Comparison of ENCODE assay signal across 16 cellular contexts in genomic region chr9:93307468-93308157, GRCh38.
"Had no signal": no experiment of that assay in that cellular context is flagged by ENCODE, and none has a peak within 500 bp of the region (broad histone marks: within the 10 kb centered on the region; RNA-seq: fewer than 3 reads in every experiment).

No MANE protein-coding gene starts in this region.

- H3K4me3 ChIP-seq: ascending aorta, left lung, mucosa of descending colon, skin epidermis, upper lobe of left lung had no signal

- H3K4me1 Mint-ChIP-seq: activated naive CD8-positive, alpha-beta T cell treated with anti-CD3 and anti-CD28 coated beads, Interleukin-2, amount 50 U/mL, for 24 hours had no signal

- H3K36me3 Mint-ChIP-seq: naive thymus-derived CD4-positive, alpha-beta T cell had no signal

- H3K27ac ChIP-seq: ascending aorta, left lung, neutrophil, skin epidermis, upper lobe of left lung, VCaP had no signal

- H3K27me3 ChIP-seq: ascending aorta, left lung, upper lobe of left lung had no signal

- ATAC-seq: activated CD8-positive, alpha-beta T cell treated with anti-CD3 and anti-CD28 coated beads for 36 hours; activated naive CD8-positive, alpha-beta T cell treated with anti-CD3 and anti-CD28 coated beads, Interleukin-2, amount 50 U/mL, for 24 hours; activated T-cell treated with anti-CD3 and anti-CD28 coated beads, Interleukin-2, amount 50 U/mL, for 72 hours; esophagus mucosa; left lung; mucosa of descending colon; naive thymus-derived CD4-positive, alpha-beta T cell; stimulated activated naive CD8-positive, alpha-beta T cell treated with anti-CD3 and anti-CD28 coated beads, Interleukin-15, Interleukin-2, amounts not matched to agents 100 U/mL and 50 U/mL, for 24 hours had no signal

- H3K27ac Mint-ChIP-seq: activated CD8-positive, alpha-beta T cell treated with anti-CD3 and anti-CD28 coated beads for 36 hours; activated naive CD8-positive, alpha-beta T cell treated with anti-CD3 and anti-CD28 coated beads, Interleukin-2, amount 50 U/mL, for 24 hours; activated T-cell treated with anti-CD3 and anti-CD28 coated beads, Interleukin-2, amount 50 U/mL, for 72 hours had no signal

- H3K4me3 Mint-ChIP-seq: activated CD8-positive, alpha-beta T cell treated with anti-CD3 and anti-CD28 coated beads for 36 hours; activated naive CD8-positive, alpha-beta T cell treated with anti-CD3 and anti-CD28 coated beads, Interleukin-2, amount 50 U/mL, for 24 hours; activated T-cell treated with anti-CD3 and anti-CD28 coated beads, Interleukin-2, amount 50 U/mL, for 72 hours; naive thymus-derived CD4-positive, alpha-beta T cell had no signal

- H3K9me3 ChIP-seq: ascending aorta, left lung, mucosa of descending colon, neutrophil, upper lobe of left lung had no signal

- DNase-seq: activated CD8-positive, alpha-beta memory T cell treated with anti-CD3 and anti-CD28 coated beads, Interleukin-2, amount 50 U/mL, for 48 hours; activated CD8-positive, alpha-beta T cell treated with anti-CD3 and anti-CD28 coated beads for 36 hours; activated naive CD4-positive, alpha-beta T cell treated with Interleukin-2 at 50 U/mL for 16 hours; activated naive CD8-positive, alpha-beta T cell treated with anti-CD3 and anti-CD28 coated beads, Interleukin-2, amount 50 U/mL, for 24 hours; activated T-cell treated with anti-CD3 and anti-CD28 coated beads, Interleukin-2, amount 50 U/mL, for 72 hours; left lung; naive thymus-derived CD4-positive, alpha-beta T cell; stimulated activated CD4-positive, alpha-beta T cell treated with anti-CD3 and anti-CD28 coated beads, Interleukin-4, amount 100 ng/mL, for 4 hours; stimulated activated naive CD8-positive, alpha-beta T cell treated with anti-CD3 and anti-CD28 coated beads, Interleukin-15, Interleukin-2, amounts not matched to agents 100 U/mL and 50 U/mL, for 24 hours had no signal

- H3K9me3 Mint-ChIP-seq: activated CD8-positive, alpha-beta T cell treated with anti-CD3 and anti-CD28 coated beads for 36 hours; activated naive CD8-positive, alpha-beta T cell treated with anti-CD3 and anti-CD28 coated beads, Interleukin-2, amount 50 U/mL, for 24 hours; activated T-cell treated with anti-CD3 and anti-CD28 coated beads, Interleukin-2, amount 50 U/mL, for 72 hours; naive thymus-derived CD4-positive, alpha-beta T cell had no signal

- H3K36me3 ChIP-seq: ascending aorta, left lung, neutrophil, upper lobe of left lung had no signal
